ENCODE assay signal across 15 cellular contexts in the genomic region with DNA sequence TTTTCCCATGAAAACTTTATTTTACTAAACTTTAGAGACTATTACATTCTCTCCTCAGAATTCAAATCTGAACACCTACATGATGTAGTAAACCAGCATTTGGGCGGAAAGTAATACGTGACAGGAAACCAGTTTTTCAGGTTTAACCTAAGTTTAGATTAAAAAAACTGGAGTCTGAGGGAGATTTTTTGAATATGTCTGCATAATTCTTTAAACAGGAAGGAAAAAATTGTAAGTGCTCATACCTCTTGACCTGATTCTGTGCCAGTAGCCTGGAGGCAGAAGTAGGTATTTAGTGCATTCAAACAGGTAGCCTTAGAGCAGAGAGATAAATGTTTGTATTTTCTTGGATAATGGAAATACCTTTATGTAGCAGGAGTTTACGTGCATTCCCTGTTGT.
A peak's percentile ranks its signal among the peaks of the same experiment; 100 is the strongest.
DNase-seq lines count a peak whose midpoint lies in the region; ATAC-seq and TF ChIP-seq lines count a peak whose summit lies in the region.
"Had no signal": no experiment of that assay in that cellular context is flagged by ENCODE, and none has a peak within 500 bp of the region (broad histone marks: within the 10 kb centered on the region; RNA-seq: fewer than 3 reads in every experiment).

No MANE protein-coding gene starts in this region.

- no peaks in the 10 kb centered on the region for H3K27me3 ChIP-seq in thyroid gland
- H3K27me3 ChIP-seq: heart left ventricle had no signal

- H3K4me1 ChIP-seq in thyroid gland = peaks cover 16 to 19% of the 10 kb centered on the region in 2 donors
- H3K4me1 ChIP-seq: heart left ventricle had no signal

- DNase-seq in HPDE6-E6E7 (ENCODE audit: extremely low spot score) (peak; percentile 39), SK-N-MC (ENCODE audit: low read depth, low spot score) (no peak), kidney tubule cell (ENCODE audit: low spot score) (peak; percentile 32), thyroid gland (peak; percentile 36 to 38), NCI-H2107 treated with DMSO at 0.1 percent for 48 hours (lab: John Stamatoyannopoulos, UW; ENCODE audit: unreplicated experiment) (no peak), NCI-H446 treated with DMSO at 0.1 percent for 48 hours (lab: John Stamatoyannopoulos, UW) (no peak)
- DNase-seq: activated naive CD8-positive, alpha-beta T cell treated with anti-CD3 and anti-CD28 coated beads, Interleukin-2, amount 50 U/mL, for 24 hours; heart left ventricle; KG1; NK-92 treated with Interleukin-12 subunit alpha and Interleukin-12 subunit beta, amount 100 ng/mL, for 24 hours; Right ventricle myocardium superior; stimulated activated CD4-positive, alpha-beta T cell treated with anti-CD3 and anti-CD28 coated beads, Interleukin-2, amount 100 ng/mL, for 48 hours had no signal

- H3K36me3 ChIP-seq in SK-N-MC (ENCODE audit: insufficient read depth, low read length) (no peaks in the 10 kb centered on the region), thyroid gland (no peaks in the 10 kb centered on the region)
- H3K36me3 ChIP-seq: heart left ventricle had no signal

- H3K27ac ChIP-seq in SK-N-MC (peak overlapping the region; percentile 42; the same call in 1 of the 2 replicates), thyroid gland (peak overlapping the region; percentile 30 to 63 (median 60))
- H3K27ac ChIP-seq: heart left ventricle, VCaP had no signal

- H3K9me3 ChIP-seq in SK-N-MC (ENCODE audit: low read depth, low read length) = no peaks in the 10 kb centered on the region
- H3K9me3 ChIP-seq in thyroid gland = no peaks in the 10 kb centered on the region
- H3K9me3 ChIP-seq: heart left ventricle had no signal

- ATAC-seq in HG02981 (IDR thresholded peaks at IDR 0.05; ENCODE audit: unreplicated experiment) = no peak
- ATAC-seq: activated naive CD8-positive, alpha-beta T cell treated with anti-CD3 and anti-CD28 coated beads, Interleukin-2, amount 50 U/mL, for 24 hours; GM23338 had no signal

- no peak for TF ChIP-seq POLR2A in thyroid gland (IDR thresholded peaks at IDR 0.05)

- TF ChIP-seq CTCF in thyroid gland (IDR thresholded peaks at IDR 0.05) = peak in 3 of 6 experiments; percentile 39 to 49 (median 44)

- H3K9ac ChIP-seq in SK-N-MC (ENCODE audit: insufficient read length) = no peak overlapping the region

- no peak overlapping the region for H3K4me3 ChIP-seq in SK-N-MC
- no peak overlapping the region for H3K4me3 ChIP-seq in thyroid gland (replicated peaks in 1 of 3)
- H3K4me3 ChIP-seq: GM23338, heart left ventricle had no signal

- WGBS in thyroid gland, 2 donors = 42 to 50% methylated on average over 3 of the region's 3 CpGs

- intact Hi-C loops in thyroid gland (cut with DNase I) = no loop called here

Comparison
In these comparisons a context has a peak if more than half of its experiments do, and no peak if none do; other contexts are left out.
1. DNase-seq: peak in HPDE6-E6E7 (single experiment), kidney tubule cell (single experiment) and thyroid gland (2 of 2); none in SK-N-MC (single experiment), NCI-H2107 treated with DMSO at 0.1 percent for 48 hours (single experiment) and NCI-H446 treated with DMSO at 0.1 percent for 48 hours (single experiment).